Comparison of ENCODE assay signal across 11 cellular contexts in genomic region chr2:12797815-12798214, GRCh38.
DNase-seq lines count a peak whose midpoint lies in the region; ATAC-seq and TF ChIP-seq lines count a peak whose summit lies in the region.
"Had no signal": no experiment of that assay in that cellular context is flagged by ENCODE, and none has a peak within 500 bp of the region (broad histone marks: within the 10 kb centered on the region; RNA-seq: fewer than 3 reads in every experiment).

No MANE protein-coding gene starts in this region.

- in situ Hi-C loops in mammary epithelial cell (cut with MboI; ENCODE audit: low sequenced_read_pairs in 2 of 2): no loop called here

- H3K27ac ChIP-seq in mammary epithelial cell (ENCODE audit: insufficient read depth, low read depth, low read length): no peak overlapping the region
- no peak overlapping the region for H3K27ac ChIP-seq in CD4-positive, alpha-beta memory T cell (ENCODE audit: low read depth, low read length)
- H3K27ac ChIP-seq: C4-2B had no signal

- peaks cover 7% of the 10 kb centered on the region for H3K4me1 ChIP-seq in mammary epithelial cell (ENCODE audit: insufficient read depth, low read length)
- H3K4me1 ChIP-seq in CD4-positive, alpha-beta memory T cell (ENCODE audit: insufficient read depth, low read length): no peaks in the 10 kb centered on the region

- no peaks in the 10 kb centered on the region for H3K27me3 Mint-ChIP-seq in CD4-positive, alpha-beta memory T cell

- no peaks in the 10 kb centered on the region for H3K79me2 ChIP-seq in mammary epithelial cell (ENCODE audit: insufficient read depth, low read length)

- no peak for ATAC-seq in stimulated activated effector memory CD8-positive, alpha-beta T cell treated with anti-CD3 and anti-CD28 coated beads, Interleukin-12 subunit alpha, Interleukin-12 subunit beta, amount 100 ng/mL, for 72 hours

- 54% methylated on average over 3 of the region's 3 CpGs for WGBS in mammary epithelial cell (ENCODE audit: low coverage, missing lambda C conversion rate)

- H3K27me3 ChIP-seq in mammary epithelial cell (ENCODE audit: insufficient read depth, low read length): no peaks in the 10 kb centered on the region
- H3K27me3 ChIP-seq in CD4-positive, alpha-beta memory T cell (ENCODE audit: insufficient read depth, low read length): no peaks in the 10 kb centered on the region

- no peak overlapping the region for H3K4me3 ChIP-seq in mammary epithelial cell (replicated peaks in 1 of 3; ENCODE audit: insufficient read depth in 1 of 3, low read depth in 2 of 3, low read length in 3 of 3)
- H3K4me3 ChIP-seq in CD4-positive, alpha-beta memory T cell (ENCODE audit: low read length in 2 of 2): no peak overlapping the region

- peaks cover 18% of the 10 kb centered on the region for H3K9me3 Mint-ChIP-seq in stimulated activated effector memory CD8-positive, alpha-beta T cell treated with anti-CD3 and anti-CD28 coated beads, Interleukin-12 subunit alpha, Interleukin-12 subunit beta, amount 100 ng/mL, for 72 hours
- H3K9me3 Mint-ChIP-seq in CD4-positive, alpha-beta memory T cell: peaks cover 11 to 36% (median 28%) of the 10 kb centered on the region in 8 donors

- peaks cover 5% of the 10 kb centered on the region for H3K9me3 ChIP-seq in mammary epithelial cell (replicated peaks; ENCODE audit: insufficient read depth, low read length)
- no peaks in the 10 kb centered on the region for H3K9me3 ChIP-seq in CD4-positive, alpha-beta memory T cell (ENCODE audit: control insufficient read depth in 1 of 2, low read length in 2 of 2)

- peak overlapping the region; percentile 1 for H3K4me2 ChIP-seq in mammary epithelial cell (ENCODE audit: insufficient read depth, low read depth, low read length)

- CTCF ChIA-PET in mammary epithelial cell (lab: Charles Lee; ENCODE audit: low non-redundant PET): no interaction called here
- CTCF ChIA-PET in CD4-positive, alpha-beta memory T cell (lab: Charles Lee; ENCODE audit: partially characterized antibody): no interaction called here

- intact Hi-C loops in mammary epithelial cell (cut with micrococcal nuclease): no loop called here
- intact Hi-C loops in CD4-positive, alpha-beta memory T cell (cut with micrococcal nuclease): no loop called here

- H3K4me3 Mint-ChIP-seq in stimulated activated effector memory CD8-positive, alpha-beta T cell treated with anti-CD3 and anti-CD28 coated beads, Interleukin-12 subunit alpha, Interleukin-12 subunit beta, amount 100 ng/mL, for 72 hours: no peak overlapping the region
- no peak overlapping the region for H3K4me3 Mint-ChIP-seq in CD4-positive, alpha-beta memory T cell

- peak overlapping the region; percentile 75 for H2AFZ ChIP-seq in mammary epithelial cell (ENCODE audit: low read depth, low read length)

- no peaks in the 10 kb centered on the region for H3K4me1 Mint-ChIP-seq in stimulated activated effector memory CD8-positive, alpha-beta T cell treated with anti-CD3 and anti-CD28 coated beads, Interleukin-12 subunit alpha, Interleukin-12 subunit beta, amount 100 ng/mL, for 72 hours
- H3K4me1 Mint-ChIP-seq in CD4-positive, alpha-beta memory T cell: peaks cover 0 to 4% (median under 1%) of the 10 kb centered on the region in 4 donors

- POLR2A ChIA-PET in CD4-positive, alpha-beta memory T cell (lab: Charles Lee; ENCODE audit: partially characterized antibody): no interaction called here

- no peaks in the 10 kb centered on the region for H3K36me3 Mint-ChIP-seq in stimulated activated effector memory CD8-positive, alpha-beta T cell treated with anti-CD3 and anti-CD28 coated beads, Interleukin-12 subunit alpha, Interleukin-12 subunit beta, amount 100 ng/mL, for 72 hours
- H3K36me3 Mint-ChIP-seq in CD4-positive, alpha-beta memory T cell: peaks cover 8 to 11% of the 10 kb centered on the region in 2 donors

- H4K20me1 ChIP-seq in mammary epithelial cell (ENCODE audit: insufficient read depth, low read length): no peaks in the 10 kb centered on the region

- no peaks in the 10 kb centered on the region for H3K36me3 ChIP-seq in mammary epithelial cell (ENCODE audit: insufficient read depth, low read length)
- no peaks in the 10 kb centered on the region for H3K36me3 ChIP-seq in CD4-positive, alpha-beta memory T cell (ENCODE audit: insufficient read depth, low read length)

- DNase-seq in CD1c-positive myeloid dendritic cell (ENCODE audit: extremely low spot score) (peak; percentile 50), NAMALWA (ENCODE audit: low spot score) (peak; percentile 5), mammary epithelial cell (no peak), kidney tubule cell (ENCODE audit: low spot score) (peak; percentile 82), NCI-H2107 treated with DMSO at 0.1 percent for 48 hours (lab: John Stamatoyannopoulos, UW; ENCODE audit: unreplicated experiment) (no peak), KG1 (lab: John Stamatoyannopoulos, UW) (no peak)
- no peak for DNase-seq in stimulated activated effector memory CD8-positive, alpha-beta T cell treated with anti-CD3 and anti-CD28 coated beads, Interleukin-12 subunit alpha, Interleukin-12 subunit beta, amount 100 ng/mL, for 72 hours (ENCODE audit: low spot score in 2 of 2)
- no peak for DNase-seq in CD4-positive, alpha-beta memory T cell
- DNase-seq: kidney glomerular epithelial cell, posterior cingulate gyrus had no signal

- dilution Hi-C loops in mammary epithelial cell (cut with HindIII; ENCODE audit: low sequenced_read_pairs): no loop called here

- H3K27ac Mint-ChIP-seq in stimulated activated effector memory CD8-positive, alpha-beta T cell treated with anti-CD3 and anti-CD28 coated beads, Interleukin-12 subunit alpha, Interleukin-12 subunit beta, amount 100 ng/mL, for 72 hours: no peak overlapping the region
- no peak overlapping the region for H3K27ac Mint-ChIP-seq in CD4-positive, alpha-beta memory T cell

- no peak for TF ChIP-seq CTCF in mammary epithelial cell (conservative IDR thresholded peaks at IDR 0.05 in 1 of 2, IDR thresholded peaks at IDR 0.05 in 1 of 2; ENCODE audit: extremely low read depth in 1 of 2, insufficient read depth in 1 of 2, low read depth in 1 of 2, low read length in 2 of 2)

- H3K9ac ChIP-seq in mammary epithelial cell (ENCODE audit: insufficient read depth, low read length): no peak overlapping the region

- no TSS peak for BruUV-seq in mammary epithelial cell (replicated peaks; lab: Mats Ljungman, UMichigan)

Comparison
In these comparisons a context has a peak if more than half of its experiments do, and no peak if none do; other contexts are left out.
1. DNase-seq: peak in CD1c-positive myeloid dendritic cell (single experiment), NAMALWA (single experiment) and kidney tubule cell (single experiment); none in mammary epithelial cell (single experiment), NCI-H2107 treated with DMSO at 0.1 percent for 48 hours (single experiment), stimulated activated effector memory CD8-positive, alpha-beta T cell treated with anti-CD3 and anti-CD28 coated beads, Interleukin-12 subunit alpha, Interleukin-12 subunit beta, amount 100 ng/mL, for 72 hours (0 of 2), KG1 (single experiment) and CD4-positive, alpha-beta memory T cell (0 of 5).